In the genomic region with DNA sequence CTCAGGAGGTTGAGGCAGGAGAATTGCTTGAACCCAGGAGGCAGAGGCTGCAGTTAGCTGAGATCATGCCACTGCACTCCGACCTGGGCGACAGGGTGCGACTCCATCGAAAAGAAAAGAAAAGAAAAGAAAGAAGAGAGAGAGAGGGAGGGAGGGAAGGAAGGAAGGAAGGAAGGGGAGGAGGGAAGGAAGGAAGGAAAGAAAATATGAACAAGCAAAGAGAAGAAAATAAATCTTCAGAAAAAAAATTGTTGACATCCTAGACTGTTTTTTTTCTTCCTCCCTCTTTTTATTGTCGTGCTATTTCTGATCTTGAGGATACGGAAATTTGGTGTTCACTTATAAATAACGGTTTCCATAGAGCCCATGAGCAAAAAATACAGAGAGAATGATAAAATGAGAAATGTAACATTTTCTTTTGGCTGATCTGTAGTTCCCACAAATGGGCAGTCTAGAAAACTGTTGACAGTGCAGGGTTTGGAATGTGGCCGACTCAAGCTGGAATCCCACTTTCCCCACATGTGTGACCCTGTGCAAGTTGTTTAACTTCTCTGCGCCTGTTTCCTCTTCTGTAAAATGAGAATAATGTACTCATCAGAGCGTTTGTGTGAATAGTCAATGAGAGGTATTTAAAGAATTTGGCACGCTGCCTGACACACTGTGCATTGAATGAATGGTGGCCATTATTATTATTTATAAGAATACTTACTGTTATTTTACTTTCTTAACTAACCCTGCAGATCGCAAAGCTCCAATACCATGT, we compare ENCODE assay signal across 10 cellular contexts. TPM values are rescaled to one million over a fixed set of nuclear protein-coding genes. Genes with fewer than 3 reads are reported as not detected.
DNase-seq lines count a peak whose midpoint lies in the region; TF ChIP-seq lines count a peak whose summit lies in the region.
"Had no signal": no experiment of that assay in that cellular context is flagged by ENCODE, and none has a peak within 500 bp of the region (broad histone marks: within the 10 kb centered on the region; RNA-seq: fewer than 3 reads in every experiment).

No MANE protein-coding gene starts in this region.

- no peak overlapping the region for H3K9ac ChIP-seq in BLaER1 treated with 17β-estradiol and CSF1 and Interleukin-3, amounts not matched to agents 10 nM and 100 nM
- no peak overlapping the region for H3K9ac ChIP-seq in neuronal stem cell (ENCODE audit: low read depth, low read length, poor library complexity)

- H4K20me1 ChIP-seq in BLaER1 treated with 17β-estradiol and CSF1 and Interleukin-3, amounts not matched to agents 10 nM and 100 nM: no peaks in the 10 kb centered on the region

- no peak overlapping the region for H3K4ac ChIP-seq in neuronal stem cell (ENCODE audit: low read length)

- H2BK5ac ChIP-seq in neuronal stem cell (ENCODE audit: low read length): no peak overlapping the region

- no peak overlapping the region for H2AK5ac ChIP-seq in neuronal stem cell (ENCODE audit: low read depth, low read length)

- intact Hi-C loops in lower leg skin (cut with DNase I; ENCODE audit: low total_unique reads): no loop called here

- no peaks in the 10 kb centered on the region for H3K27me3 ChIP-seq in BLaER1 treated with 17β-estradiol and CSF1 and Interleukin-3, amounts not matched to agents 10 nM and 100 nM
- no peaks in the 10 kb centered on the region for H3K27me3 ChIP-seq in neuronal stem cell (ENCODE audit: control insufficient read depth in 3 of 3, insufficient read depth in 3 of 3, low read depth in 1 of 3, low read length in 3 of 3)

- no peak for TF ChIP-seq POLR2A in lower leg skin (IDR thresholded peaks at IDR 0.05)

- no peak for TF ChIP-seq CTCF in lower leg skin (IDR thresholded peaks at IDR 0.05)

- no peaks in the 10 kb centered on the region for H3K9me3 ChIP-seq in BLaER1 treated with 17β-estradiol and CSF1 and Interleukin-3, amounts not matched to agents 10 nM and 100 nM (replicated peaks in 1 of 11)
- H3K9me3 ChIP-seq in neuronal stem cell (replicated peaks in 1 of 2; ENCODE audit: control insufficient read depth in 2 of 2, insufficient read depth in 1 of 2, low read depth in 1 of 2, low read length in 2 of 2): no peaks in the 10 kb centered on the region

- peaks cover 0 to 12% (median 6%) of the 10 kb centered on the region in 10 experiments; a peak in 9 of 20 replicates for H3K4me1 ChIP-seq in BLaER1 treated with 17β-estradiol and CSF1 and Interleukin-3, amounts not matched to agents 10 nM and 100 nM
- peaks cover 3 to 13% of the 10 kb centered on the region in 2 donors for H3K4me1 ChIP-seq in neuronal stem cell (ENCODE audit: control insufficient read depth in 2 of 2, insufficient read depth in 1 of 2, low read depth in 1 of 2, low read length in 2 of 2)

- no peak overlapping the region for H4K91ac ChIP-seq in neuronal stem cell (ENCODE audit: low read depth, low read length, poor library complexity)

- no peak overlapping the region for H3K4me3 ChIP-seq in BLaER1 treated with 17β-estradiol and CSF1 and Interleukin-3, amounts not matched to agents 10 nM and 100 nM
- no peak overlapping the region for H3K4me3 ChIP-seq in neuronal stem cell (ENCODE audit: low read length in 2 of 2)
- H3K4me3 ChIP-seq in lower leg skin (ENCODE audit: low read depth, poor library complexity, severe bottlenecking): no peak overlapping the region

- no peak overlapping the region for H3K27ac ChIP-seq in BLaER1 treated with 17β-estradiol and CSF1 and Interleukin-3, amounts not matched to agents 10 nM and 100 nM
- H3K27ac ChIP-seq in neuronal stem cell (replicated peaks; ENCODE audit: low read length): peak overlapping the region; percentile 61

- H3K36me3 ChIP-seq in BLaER1 treated with 17β-estradiol and CSF1 and Interleukin-3, amounts not matched to agents 10 nM and 100 nM: no peaks in the 10 kb centered on the region
- H3K36me3 ChIP-seq in neuronal stem cell (replicated peaks in 1 of 2; ENCODE audit: control insufficient read depth in 2 of 2, insufficient read depth in 2 of 2, low read length in 2 of 2): peaks cover 0 to 15% of the 10 kb centered on the region in 2 donors

- DNase-seq in M059J (ENCODE audit: low read depth) (peak; percentile 79), dermis blood vessel endothelial cell (peak; percentile 99), neuronal stem cell (ENCODE audit: low spot score) (no peak), NCI-H82 (lab: John Stamatoyannopoulos, UW) (no peak), lower leg skin (ENCODE audit: low spot score in 2 of 2) (no peak), NCI-H1694 treated with DMSO at 0.1 percent for 48 hours (lab: John Stamatoyannopoulos, UW) (no peak)
- DNase-seq in activated naive CD4-positive, alpha-beta T cell (lab: John Stamatoyannopoulos, UW): no peak
- DNase-seq: activated CD8-positive, alpha-beta memory T cell treated with anti-CD3 and anti-CD28 coated beads, Interleukin-2, amount 50 U/mL, for 4 hours had no signal

- H3K4me2 ChIP-seq in BLaER1 treated with 17β-estradiol and CSF1 and Interleukin-3, amounts not matched to agents 10 nM and 100 nM: peak overlapping the region in 6 of 11 experiments; percentile 2 to 32 (median 20); a peak in 6 of 22 replicates
- no peak overlapping the region for H3K4me2 ChIP-seq in neuronal stem cell (ENCODE audit: insufficient read depth, low read length, poor library complexity, severe bottlenecking)

- H2AFZ ChIP-seq in neuronal stem cell (ENCODE audit: low read length): no peak overlapping the region

- H3K14ac ChIP-seq in neuronal stem cell (ENCODE audit: low read length): no peak overlapping the region

- no peak overlapping the region for H3K23ac ChIP-seq in neuronal stem cell (ENCODE audit: low read depth, low read length, poor library complexity)

- H3K79me1 ChIP-seq in neuronal stem cell (ENCODE audit: low read depth, low read length): no peaks in the 10 kb centered on the region

- H2BK12ac ChIP-seq in neuronal stem cell (ENCODE audit: low read length): no peak overlapping the region

- no peak overlapping the region for H4K8ac ChIP-seq in neuronal stem cell (ENCODE audit: low read depth, low read length)

- no peak overlapping the region for H2BK15ac ChIP-seq in neuronal stem cell (ENCODE audit: low read length)

- no peak overlapping the region for H3K18ac ChIP-seq in neuronal stem cell (ENCODE audit: low read length)

- no peak overlapping the region for H2BK120ac ChIP-seq in neuronal stem cell (ENCODE audit: low read depth, low read length)

- no CpG with 5 or more reads among the region's 12 CpGs for WGBS in neuronal stem cell (ENCODE audit: extremely low coverage in 2 of 2, insufficient read length in 2 of 2, insufficient replicate concordance in 1 of 2), 2 donors
- 57% methylated on average over 12 of the region's 12 CpGs for WGBS in lower leg skin, 2 donors

RNA-seq across cellular contexts. Expression of a gene that starts 19.4 kb away (rescaled TPM):
- total RNA-seq in M059J (2014; rRNA removed; shearing (Covaris generic)): 0.52 and 3.6 TPM in 2 replicates
- 104 and 200 TPM in 2 replicates for total RNA-seq in dermis blood vessel endothelial cell
- polyA plus RNA-seq in neuronal stem cell (2013, experiment 1 of 2): 79.5 TPM
- polyA plus RNA-seq in neuronal stem cell (2013, experiment 2 of 2): 78.3 TPM
- total RNA-seq in lower leg skin: 10 to 100 TPM; 10.5 to 34.7 (median 20.6) TPM
- total RNA-seq: natural killer cell treated with Interleukin-12 subunit alpha and Interleukin-12 subunit beta and Interleukin-15 and Interleukin-18, amount 100 ng/mL, for 72 hours had no signal

Comparison
In these comparisons a context has a peak if more than half of its experiments do, and no peak if none do; other contexts are left out.
1. DNase-seq: peak in M059J (single experiment) and dermis blood vessel endothelial cell (single experiment); none in neuronal stem cell (single experiment), activated naive CD4-positive, alpha-beta T cell (0 of 4), NCI-H82 (single experiment), lower leg skin (0 of 2) and NCI-H1694 treated with DMSO at 0.1 percent for 48 hours (single experiment).